ENCODE assay signal across 9 cellular contexts in genomic region chr16:48526058-48526957, GRCh38.
DNase-seq lines count a peak whose midpoint lies in the region; ATAC-seq and TF ChIP-seq lines count a peak whose summit lies in the region.
"Had no signal": no experiment of that assay in that cellular context is flagged by ENCODE, and none has a peak within 500 bp of the region (broad histone marks: within the 10 kb centered on the region; RNA-seq: fewer than 3 reads in every experiment).

No MANE protein-coding gene starts in this region.

- H2AFZ ChIP-seq in DND-41 (ENCODE audit: low read depth, low read length) (no peak overlapping the region), mammary epithelial cell (ENCODE audit: low read depth, low read length) (peak overlapping the region; percentile 88)

- TF ChIP-seq CTCF in DND-41 (IDR thresholded peaks at IDR 0.05; ENCODE audit: borderline replicate concordance, extremely low read depth, low read length, poor library complexity, severe bottlenecking) (peak; percentile 26), mammary epithelial cell (conservative IDR thresholded peaks at IDR 0.05 in 1 of 2, IDR thresholded peaks at IDR 0.05 in 1 of 2; ENCODE audit: extremely low read depth in 1 of 2, insufficient read depth in 1 of 2, low read depth in 1 of 2, low read length in 2 of 2) (peak; percentile 54 to 81), sigmoid colon (IDR thresholded peaks at IDR 0.05) (peak in 1 of 4 experiments; percentile 17), type B pancreatic cell (conservative IDR thresholded peaks at IDR 0.05) (no peak)

- H3K36me3 Mint-ChIP-seq in type B pancreatic cell: no peaks in the 10 kb centered on the region

- H3K4me1 Mint-ChIP-seq in type B pancreatic cell (ENCODE audit: unreplicated experiment): no peaks in the 10 kb centered on the region

- H3K9ac ChIP-seq in DND-41 (ENCODE audit: low read depth, low read length) (no peak overlapping the region), mammary epithelial cell (ENCODE audit: insufficient read depth, low read length) (no peak overlapping the region)

- no peaks in the 10 kb centered on the region for H3K27me3 ChIP-seq in DND-41 (ENCODE audit: insufficient read depth, low read length, poor library complexity)
- H3K27me3 ChIP-seq in mammary epithelial cell (ENCODE audit: insufficient read depth, low read length): no peaks in the 10 kb centered on the region
- no peaks in the 10 kb centered on the region for H3K27me3 ChIP-seq in sigmoid colon
- H3K27me3 ChIP-seq: heart left ventricle had no signal

- H4K20me1 ChIP-seq in DND-41 (ENCODE audit: insufficient read depth, low read length) (no peaks in the 10 kb centered on the region), mammary epithelial cell (ENCODE audit: insufficient read depth, low read length) (no peaks in the 10 kb centered on the region)

- dilution Hi-C loops in mammary epithelial cell (cut with HindIII; ENCODE audit: low sequenced_read_pairs): no loop called here

- no peak overlapping the region for H3K27ac ChIP-seq in DND-41 (ENCODE audit: low read length)
- peak overlapping the region; percentile 9 for H3K27ac ChIP-seq in mammary epithelial cell (ENCODE audit: insufficient read depth, low read depth, low read length)
- no peak overlapping the region for H3K27ac ChIP-seq in sigmoid colon
- H3K27ac ChIP-seq: heart left ventricle had no signal

- no peak overlapping the region for H3K4me3 Mint-ChIP-seq in type B pancreatic cell

- H3K36me3 ChIP-seq in DND-41 (ENCODE audit: insufficient read depth, low read length) (no peaks in the 10 kb centered on the region), mammary epithelial cell (ENCODE audit: insufficient read depth, low read length) (no peaks in the 10 kb centered on the region), sigmoid colon (no peaks in the 10 kb centered on the region)
- H3K36me3 ChIP-seq: heart left ventricle had no signal

- BruUV-seq in mammary epithelial cell (replicated peaks; lab: Mats Ljungman, UMichigan): no TSS peak

- H3K4me2 ChIP-seq in DND-41 (ENCODE audit: insufficient read depth, low read length) (no peak overlapping the region), mammary epithelial cell (ENCODE audit: insufficient read depth, low read depth, low read length) (peak overlapping the region; percentile 25)

- CTCF ChIA-PET in mammary epithelial cell (lab: Charles Lee; ENCODE audit: low non-redundant PET): interaction anchor here (0.5 to 1.1 kb wide), 7 partner anchors 64 to 361 kb away, joined by 3 to 9 read pairs (median 5); no protein-coding TSS in a partner anchor

- ATAC-seq in DND-41 (ENCODE audit: insufficient read depth, low read depth): no peak; the same call in 2 of the 3 replicates
- ATAC-seq in GM21515 (IDR thresholded peaks at IDR 0.05; ENCODE audit: unreplicated experiment): peak; percentile 59

- 72% methylated on average over 8 of the region's 12 CpGs for WGBS in mammary epithelial cell (ENCODE audit: low coverage, missing lambda C conversion rate)
- WGBS in sigmoid colon, 2 donors: 22 to 71% methylated on average over 12 of the region's 12 CpGs

- H3K9me3 ChIP-seq in DND-41 (ENCODE audit: insufficient read depth, low read length, severe bottlenecking) (no peaks in the 10 kb centered on the region), mammary epithelial cell (replicated peaks; ENCODE audit: insufficient read depth, low read length) (peaks cover 4% of the 10 kb centered on the region), sigmoid colon (no peaks in the 10 kb centered on the region)

- no peak for TF ChIP-seq EP300 in sigmoid colon (IDR thresholded peaks at IDR 0.05)

- no peak overlapping the region for H3K27ac Mint-ChIP-seq in type B pancreatic cell

- peaks cover 3% of the 10 kb centered on the region for H3K27me3 Mint-ChIP-seq in type B pancreatic cell

- no peaks in the 10 kb centered on the region for H3K79me2 ChIP-seq in DND-41 (ENCODE audit: insufficient read depth, low read length)
- H3K79me2 ChIP-seq in mammary epithelial cell (ENCODE audit: insufficient read depth, low read length): no peaks in the 10 kb centered on the region

- TF ChIP-seq POLR2A in sigmoid colon (IDR thresholded peaks at IDR 0.05): no peak

- H3K4me3 ChIP-seq in DND-41 (ENCODE audit: low read depth in 1 of 2, low read length in 2 of 2) (no peak overlapping the region), mammary epithelial cell (replicated peaks in 1 of 3; ENCODE audit: insufficient read depth in 1 of 3, low read depth in 2 of 3, low read length in 3 of 3) (no peak overlapping the region), sigmoid colon (no peak overlapping the region)
- H3K4me3 ChIP-seq: heart left ventricle had no signal

- intact Hi-C loops in mammary epithelial cell (cut with micrococcal nuclease): loop anchor here (1.0 to 5.0 kb wide), 8 partner anchors 97 to 1386 kb away; partner anchors contain the start of gene SIAH1
- intact Hi-C loops in sigmoid colon (cut with DNase I): no loop called here

- in situ Hi-C loops in mammary epithelial cell (cut with MboI; ENCODE audit: low sequenced_read_pairs in 2 of 2): loop anchor here (10.0 kb wide), 1 partner anchor 172 kb away; no protein-coding TSS in a partner anchor

- H3K4me1 ChIP-seq in DND-41 (ENCODE audit: insufficient read depth, low read length) (no peaks in the 10 kb centered on the region), mammary epithelial cell (ENCODE audit: insufficient read depth, low read length) (peaks cover 5% of the 10 kb centered on the region), sigmoid colon (no peaks in the 10 kb centered on the region)

- DNase-seq in DND-41 (no peak), NCI-H345 treated with DMSO at 0.1 percent for 48 hours (lab: John Stamatoyannopoulos, UW; ENCODE audit: unreplicated experiment) (peak; percentile 10), mammary epithelial cell (peak; percentile 75), sigmoid colon (peak; percentile 47), dermis blood vessel endothelial cell (no peak), inferior parietal cortex (ENCODE audit: extremely low spot score) (no peak), type B pancreatic cell (ENCODE audit: extremely low spot score, unreplicated experiment) (no peak)
- DNase-seq: heart left ventricle had no signal

- no peaks in the 10 kb centered on the region for H3K9me3 Mint-ChIP-seq in type B pancreatic cell

Comparison
In these comparisons a context has a peak if more than half of its experiments do, and no peak if none do; other contexts are left out.
1. DNase-seq: peak in NCI-H345 treated with DMSO at 0.1 percent for 48 hours (single experiment), mammary epithelial cell (single experiment) and sigmoid colon (single experiment); none in DND-41 (single experiment), dermis blood vessel endothelial cell (single experiment), inferior parietal cortex (single experiment) and type B pancreatic cell (single experiment).